In the genomic region with DNA sequence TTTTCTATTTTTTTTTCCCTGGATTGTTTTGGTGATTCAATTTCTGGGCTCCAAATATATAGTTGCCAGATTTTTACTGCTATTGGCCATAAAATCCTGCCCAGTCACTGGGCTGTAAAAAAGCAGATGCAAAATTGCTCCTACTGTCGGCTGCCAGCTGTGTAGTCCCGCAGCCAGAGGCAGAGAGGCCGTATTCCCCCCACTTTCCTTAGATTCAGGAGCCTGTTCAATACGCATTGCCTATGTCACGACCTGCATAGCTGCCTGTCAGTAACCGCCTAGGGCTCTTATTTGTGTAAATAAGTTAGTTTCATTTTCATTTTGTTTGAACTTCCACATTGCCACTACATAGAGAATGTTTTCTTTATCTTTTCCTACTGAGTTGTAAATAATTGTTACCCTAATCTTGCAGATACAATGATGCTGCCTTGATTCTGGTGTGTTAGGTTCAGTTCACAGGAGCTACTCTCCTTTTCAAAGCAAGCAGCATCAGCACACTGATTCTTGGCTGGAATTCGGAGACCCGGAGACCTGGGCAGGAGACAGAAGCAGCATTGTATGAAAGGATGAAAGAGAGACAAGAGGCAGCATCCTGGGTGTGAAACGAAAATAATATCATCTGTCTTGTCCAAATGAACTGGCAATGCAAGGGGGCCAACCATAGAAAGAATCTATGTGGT, we compare ENCODE assay signal across 1 cellular context.
TF ChIP-seq lines count a peak whose summit lies in the region.

No MANE protein-coding gene starts in this region.

TF ChIP-seq in H1, 55 proteins besides CTCF, POLR2A, EP300 and RAD21:
- no peak for TF ChIP-seq TBP (IDR thresholded peaks at IDR 0.05; ENCODE audit: low read depth, low read length)
- TF ChIP-seq CBX8 (IDR thresholded peaks at IDR 0.05; ENCODE audit: borderline replicate concordance, low read depth, low read length), result no peak
- TF ChIP-seq CTBP2 (IDR thresholded peaks at IDR 0.05; ENCODE audit: borderline replicate concordance, insufficient read depth, insufficient read length, low read length), result no peak
- TF ChIP-seq SAP30 (IDR thresholded peaks at IDR 0.05; ENCODE audit: insufficient read depth, insufficient replicate concordance, low read length), result no peak
- TF ChIP-seq SIX5 (IDR thresholded peaks at IDR 0.05; ENCODE audit: low read depth, low read length), result no peak
- no peak for TF ChIP-seq KDM1A (IDR thresholded peaks at IDR 0.05; ENCODE audit: borderline replicate concordance, low read length)
- TF ChIP-seq GTF2F1 (IDR thresholded peaks at IDR 0.05; ENCODE audit: borderline replicate concordance, low read depth, low read length), result no peak
- TF ChIP-seq, protein P1, sequence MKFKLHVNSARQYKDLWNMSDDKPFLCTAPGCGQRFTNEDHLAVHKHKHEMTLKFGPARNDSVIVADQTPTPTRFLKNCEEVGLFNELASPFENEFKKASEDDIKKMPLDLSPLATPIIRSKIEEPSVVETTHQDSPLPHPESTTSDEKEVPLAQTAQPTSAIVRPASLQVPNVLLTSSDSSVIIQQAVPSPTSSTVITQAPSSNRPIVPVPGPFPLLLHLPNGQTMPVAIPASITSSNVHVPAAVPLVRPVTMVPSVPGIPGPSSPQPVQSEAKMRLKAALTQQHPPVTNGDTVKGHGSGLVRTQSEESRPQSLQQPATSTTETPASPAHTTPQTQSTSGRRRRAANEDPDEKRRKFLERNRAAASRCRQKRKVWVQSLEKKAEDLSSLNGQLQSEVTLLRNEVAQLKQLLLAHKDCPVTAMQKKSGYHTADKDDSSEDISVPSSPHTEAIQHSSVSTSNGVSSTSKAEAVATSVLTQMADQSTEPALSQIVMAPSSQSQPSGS (IDR thresholded peaks at IDR 0.05; ENCODE audit: low read length), result no peak
- no peak for TF ChIP-seq YY1 (IDR thresholded peaks at IDR 0.05; ENCODE audit: low read depth, low read length)
- TF ChIP-seq NANOG (IDR thresholded peaks at IDR 0.05; ENCODE audit: insufficient read depth, low read depth, low read length, poor library complexity, severe bottlenecking), result no peak
- TF ChIP-seq RNF2 (IDR thresholded peaks at IDR 0.05; ENCODE audit: borderline replicate concordance, low read depth, low read length, missing control alignments, poor library complexity, severe bottlenecking), result no peak
- no peak for TF ChIP-seq CBX5 (IDR thresholded peaks at IDR 0.05; ENCODE audit: low read depth, low read length)
- TF ChIP-seq, protein P2, sequence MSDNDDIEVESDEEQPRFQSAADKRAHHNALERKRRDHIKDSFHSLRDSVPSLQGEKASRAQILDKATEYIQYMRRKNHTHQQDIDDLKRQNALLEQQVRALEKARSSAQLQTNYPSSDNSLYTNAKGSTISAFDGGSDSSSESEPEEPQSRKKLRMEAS (IDR thresholded peaks at IDR 0.05), result no peak
TF ChIP-seq in H1: peak in this region for 0.
